Comparison of ENCODE assay signal across 9 cellular contexts in genomic region chr10:95601116-95601719, GRCh38. TPM values are rescaled to one million over a fixed set of nuclear protein-coding genes. Genes with fewer than 3 reads are reported as not detected.
DNase-seq lines count a peak whose midpoint lies in the region; ATAC-seq and TF ChIP-seq lines count a peak whose summit lies in the region.
"Had no signal": no experiment of that assay in that cellular context is flagged by ENCODE, and none has a peak within 500 bp of the region (broad histone marks: within the 10 kb centered on the region; RNA-seq: fewer than 3 reads in every experiment).

No MANE protein-coding gene starts in this region.

- H3K4me1 ChIP-seq in liver (ENCODE audit: control insufficient read depth in 4 of 4, insufficient read depth in 4 of 4, low read length in 3 of 4) = no peaks in the 10 kb centered on the region

- DNase-seq in DMS153 (lab: John Stamatoyannopoulos, UW) = peak; percentile 77
- DNase-seq in NCI-H446 (lab: John Stamatoyannopoulos, UW) = peak; percentile 43 to 78
- DNase-seq in activated CD4-positive, alpha-beta T cell treated with anti-CD3 and anti-CD28 coated beads for 1 hour = peak; percentile 13
- DNase-seq in dorsolateral prefrontal cortex = peak; percentile 47 to 86 (median 74)
- DNase-seq in stimulated activated CD4-positive, alpha-beta T cell treated with anti-CD3 and anti-CD28 coated beads, Interleukin-4, amount 100 ng/mL, for 1 hour = peak; percentile 15
- DNase-seq: activated B cell treated with CpG ODN at 0.5 μM for 24 hours had no signal

- 27% methylated on average over 6 of the region's 6 CpGs for WGBS in liver

- H3K27ac ChIP-seq in dorsolateral prefrontal cortex (peak overlapping the region in 1 of 59 donors; percentile 5), liver (ENCODE audit: low read depth in 1 of 2, low read length in 2 of 2) (no peak overlapping the region)

- no peaks in the 10 kb centered on the region for H3K9me3 ChIP-seq in liver (ENCODE audit: control insufficient read depth in 4 of 4, low read length in 3 of 4)

- TF ChIP-seq CTCF in dorsolateral prefrontal cortex (IDR thresholded peaks at IDR 0.05 in 54 of 56, conservative IDR thresholded peaks at IDR 0.05 in 2 of 56; ENCODE audit: low read depth in 1 of 56, partially characterized antibody in 56 of 56) (peak; percentile 82 to 99 (median 95)), liver (IDR thresholded peaks at IDR 0.05; ENCODE audit: low read depth, low read length, missing input control) (peak; percentile 98)

- intact Hi-C loops in dorsolateral prefrontal cortex (cut with DNase I) = loop anchor here (1.0 to 5.0 kb wide), 6 partner anchors 39 to 354 kb away; partner anchors contain the start of gene SORBS1 (in 2 of the 2)

- ATAC-seq in HG02852 (IDR thresholded peaks at IDR 0.05; ENCODE audit: unreplicated experiment) (peak; percentile 60), HG03520 (IDR thresholded peaks at IDR 0.05; ENCODE audit: unreplicated experiment) (no peak)

- H3K27me3 ChIP-seq in dorsolateral prefrontal cortex (peaks cover 0 to 8% (median 0%) of the 10 kb centered on the region in 45 donors), liver (ENCODE audit: control insufficient read depth in 4 of 4, insufficient read depth in 4 of 4, low read length in 3 of 4) (no peaks in the 10 kb centered on the region)

- H3K4me3 ChIP-seq in dorsolateral prefrontal cortex = no peak overlapping the region
- no peak overlapping the region for H3K4me3 ChIP-seq in liver (ENCODE audit: low read depth in 1 of 3, low read length in 3 of 3)

- peak; percentile 100 for TF ChIP-seq RAD21 in liver (IDR thresholded peaks at IDR 0.05)

- H3K36me3 ChIP-seq in liver (ENCODE audit: control insufficient read depth in 4 of 4, insufficient read depth in 3 of 4, low read depth in 1 of 4, low read length in 3 of 4) = peaks cover 0 to 6% (median 1%) of the 10 kb centered on the region in 4 donors

- no peak overlapping the region for H3K9ac ChIP-seq in liver (ENCODE audit: low read depth in 1 of 2, low read length in 2 of 2)

TF ChIP-seq in liver, 16 proteins besides CTCF, POLR2A, EP300 and RAD21:
- TF ChIP-seq ZBTB33 (IDR thresholded peaks at IDR 0.05) = no peak
- TF ChIP-seq JUND (IDR thresholded peaks at IDR 0.05) = no peak
- TF ChIP-seq SP1 (IDR thresholded peaks at IDR 0.05) = no peak
- TF ChIP-seq MAX (IDR thresholded peaks at IDR 0.05) = no peak
- TF ChIP-seq HNF4A (conservative IDR thresholded peaks at IDR 0.05) = peak in 1 of 2 donors; percentile 39
- TF ChIP-seq GABPA (IDR thresholded peaks at IDR 0.05 in 1 of 2, conservative IDR thresholded peaks at IDR 0.05 in 1 of 2) = no peak
- TF ChIP-seq TAF1 (conservative IDR thresholded peaks at IDR 0.05) = no peak
- TF ChIP-seq YY1 (IDR thresholded peaks at IDR 0.05) = no peak
- no peak for TF ChIP-seq HNF4G (IDR thresholded peaks at IDR 0.05)
- peak; percentile 35 to 63 for TF ChIP-seq RXRA (IDR thresholded peaks at IDR 0.05)
- no peak for TF ChIP-seq ATF3 (IDR thresholded peaks at IDR 0.05)
- peak; percentile 93 for TF ChIP-seq REST (IDR thresholded peaks at IDR 0.05)
- peak; percentile 59 for TF ChIP-seq NR2F2 (IDR thresholded peaks at IDR 0.05)
- TF ChIP-seq FOXA2 (IDR thresholded peaks at IDR 0.05) = no peak
- TF ChIP-seq EGR1 (IDR thresholded peaks at IDR 0.05; ENCODE audit: low read depth in 2 of 2) = no peak
- no peak for TF ChIP-seq FOXA1 (IDR thresholded peaks at IDR 0.05)
TF ChIP-seq in liver: peak in this region for 4.

RNA-seq across cellular contexts. Expression of gene SORBS1, which starts 40.0 kb away (rescaled TPM):
- total RNA-seq in dorsolateral prefrontal cortex = 100 to 1,000 TPM; 191 to 480 (median 308) TPM
- 10 to 100 TPM; 33.2 to 71.3 TPM for total RNA-seq in liver
- polyA plus RNA-seq in liver = 10 to 100 TPM; 38.3 to 49.9 TPM

RNA-seq across cellular contexts. Expression of gene ALDH18A1, which starts 55.3 kb away (rescaled TPM):
- 10 to 100 TPM; 17.9 to 37.7 (median 27.9) TPM for total RNA-seq in dorsolateral prefrontal cortex
- total RNA-seq in liver = 10 to 100 TPM; 31.1 to 35.0 TPM
- polyA plus RNA-seq in liver = 10 to 100 TPM in 1 of 2 donors, 1 to 10 TPM in 1; 10.0 to 19.2 TPM

Comparison
In these comparisons a context has a peak if more than half of its experiments do, and no peak if none do; other contexts are left out.
1. DNase-seq: peak in every context shown above with its lines; median percentile 77 in DMS153; 74 in dorsolateral prefrontal cortex; 60 in NCI-H446; 15 in stimulated activated CD4-positive, alpha-beta T cell treated with anti-CD3 and anti-CD28 coated beads, Interleukin-4, amount 100 ng/mL, for 1 hour; 13 in activated CD4-positive, alpha-beta T cell treated with anti-CD3 and anti-CD28 coated beads for 1 hour.